Comparison of ENCODE assay signal across 8 cellular contexts in genomic region chr5:154038604-154039457, GRCh38. TPM values are rescaled to one million over a fixed set of nuclear protein-coding genes. Genes with fewer than 3 reads are reported as not detected.
A peak's percentile ranks its signal among the peaks of the same experiment; 100 is the strongest.
DNase-seq lines count a peak whose midpoint lies in the region; ATAC-seq, FAIRE-seq and TF ChIP-seq lines count a peak whose summit lies in the region.

TSS of gene FAM114A2 (minus strand) at chr5:154038910. CDS start at chr5:154034953, 3,957 bp downstream.
TSS of gene MFAP3 (plus strand) at chr5:154038967. CDS start at chr5:154049723, 10,756 bp downstream.

- H3K4me3 ChIP-seq in fibroblast of pulmonary artery (replicated peaks; ENCODE audit: low read depth, low read length) = peak within 1 kb of the TSS; percentile 84

- FAIRE-seq in H54 (lab: Jason Lieb, UNC) = peak; percentile 77

- peak within 1 kb of the TSS; percentile 99 for H3K4me3 Mint-ChIP-seq in natural killer cell treated with Interleukin-12 subunit alpha and Interleukin-12 subunit beta and Interleukin-15 and Interleukin-18, amount 100 ng/mL, for 72 hours

- DNase-seq in ELR (ENCODE audit: low read depth) = peak; percentile 94
- peak; percentile 85 for DNase-seq in H54 (ENCODE audit: insufficient read length, low spot score)
- peak; percentile 94 for DNase-seq in LoVo (ENCODE audit: low spot score)
- peak; percentile 82 for DNase-seq in activated T-helper 9 cell treated with anti-CD3 and anti-CD28 coated beads, Interleukin-2, amount 50 U/mL, for 16 hours (ENCODE audit: low read depth)
- peak; percentile 88 for DNase-seq in fibroblast of pulmonary artery (ENCODE audit: low read depth)
- peak; percentile 93 for DNase-seq in natural killer cell treated with Interleukin-12 subunit alpha and Interleukin-12 subunit beta and Interleukin-15 and Interleukin-18, amount 100 ng/mL, for 72 hours (ENCODE audit: low spot score)
- peak; percentile 89 for DNase-seq in stimulated activated naive CD4-positive, alpha-beta T cell treated with Interleukin-2 at 50 U/mL for 16 hours (lab: John Stamatoyannopoulos, UW)

- H3K9me3 Mint-ChIP-seq in natural killer cell treated with Interleukin-12 subunit alpha and Interleukin-12 subunit beta and Interleukin-15 and Interleukin-18, amount 100 ng/mL, for 72 hours = no peaks in the 10 kb centered on the region

- peaks cover 6% of the 10 kb centered on the region for H3K36me3 Mint-ChIP-seq in natural killer cell treated with Interleukin-12 subunit alpha and Interleukin-12 subunit beta and Interleukin-15 and Interleukin-18, amount 100 ng/mL, for 72 hours

- no peaks in the 10 kb centered on the region for H3K27me3 Mint-ChIP-seq in natural killer cell treated with Interleukin-12 subunit alpha and Interleukin-12 subunit beta and Interleukin-15 and Interleukin-18, amount 100 ng/mL, for 72 hours

- peak; percentile 99 to 100 for ATAC-seq in natural killer cell treated with Interleukin-12 subunit alpha and Interleukin-12 subunit beta and Interleukin-15 and Interleukin-18, amount 100 ng/mL, for 72 hours

- peaks cover 37 to 43% of the 10 kb centered on the region in 2 donors for H3K4me1 Mint-ChIP-seq in natural killer cell treated with Interleukin-12 subunit alpha and Interleukin-12 subunit beta and Interleukin-15 and Interleukin-18, amount 100 ng/mL, for 72 hours (ENCODE audit: low read depth in 2 of 2)

- TF ChIP-seq POLR2A in H54 (IDR thresholded peaks at IDR 0.05; ENCODE audit: low read depth, low read length) = peak; percentile 97
- peak; percentile 87 for TF ChIP-seq POLR2A in Raji (IDR thresholded peaks at IDR 0.05; ENCODE audit: insufficient read depth, low read depth, low read length)

- no peak for TF ChIP-seq CTCF in fibroblast of pulmonary artery (IDR thresholded peaks at IDR 0.05; ENCODE audit: low read length, missing control alignments)

- H3K27ac Mint-ChIP-seq in natural killer cell treated with Interleukin-12 subunit alpha and Interleukin-12 subunit beta and Interleukin-15 and Interleukin-18, amount 100 ng/mL, for 72 hours = peak within 1 kb of the TSS; percentile 93 to 99

RNA-seq across cellular contexts. Expression of gene FAM114A2, which starts in this region (rescaled TPM):
- total RNA-seq in natural killer cell treated with Interleukin-12 subunit alpha and Interleukin-12 subunit beta and Interleukin-15 and Interleukin-18, amount 100 ng/mL, for 72 hours = 10 to 100 TPM; 18.9 to 34.9 TPM

RNA-seq across cellular contexts. Expression of gene MFAP3, which starts in this region (rescaled TPM):
- total RNA-seq in natural killer cell treated with Interleukin-12 subunit alpha and Interleukin-12 subunit beta and Interleukin-15 and Interleukin-18, amount 100 ng/mL, for 72 hours = 10 to 100 TPM; 28.5 to 30.1 TPM

Comparison
In these comparisons a context has a peak if more than half of its experiments do, and no peak if none do; other contexts are left out.
1. Peak in every context shown above with its lines: DNase-seq, ATAC-seq and H3K4me3 ChIP-seq.